Comparison of ENCODE assay signal across 21 cellular contexts in the genomic region with DNA sequence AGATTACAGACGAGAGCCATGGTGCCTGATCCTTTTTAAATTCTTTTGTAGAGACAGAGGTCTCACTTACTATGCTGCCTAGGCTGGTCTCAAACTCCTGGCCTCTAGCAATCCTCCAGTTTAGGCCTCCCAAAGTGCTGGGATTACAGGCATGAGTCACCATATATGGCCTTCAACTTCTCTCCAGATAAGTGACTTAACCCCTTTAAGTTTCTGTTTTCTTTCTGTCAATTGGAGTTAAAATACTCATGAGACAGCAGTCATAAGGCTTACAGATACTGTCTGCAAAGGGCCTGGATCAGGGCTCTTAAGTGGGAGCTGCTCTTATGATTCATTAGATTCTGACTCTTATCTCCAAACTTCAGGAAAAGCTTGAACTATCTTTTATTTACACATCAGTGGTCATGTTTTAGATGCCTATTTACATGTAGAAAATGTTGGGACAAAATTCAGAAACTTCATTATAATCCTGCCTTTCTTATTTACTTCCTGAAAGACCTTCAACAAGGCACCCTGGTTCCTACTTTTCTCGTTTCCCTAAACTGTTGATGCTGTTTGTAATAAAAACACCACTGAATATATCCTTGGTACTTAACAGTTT.
DNase-seq lines count a peak whose midpoint lies in the region; FAIRE-seq and TF ChIP-seq lines count a peak whose summit lies in the region.
"Had no signal": no experiment of that assay in that cellular context is flagged by ENCODE, and none has a peak within 500 bp of the region (broad histone marks: within the 10 kb centered on the region; RNA-seq: fewer than 3 reads in every experiment).

No MANE protein-coding gene starts in this region.

- peak; percentile 35 for DNase-seq in COLO829 (ENCODE audit: low spot score)
- DNase-seq in LoVo (ENCODE audit: low spot score): peak; percentile 14
- peak; percentile 15 for DNase-seq in astrocyte (ENCODE audit: low read depth)
- peak; percentile 75 for DNase-seq in islet precursor cell
- DNase-seq in sigmoid colon: no peak
- no peak for DNase-seq in activated T-cell treated with anti-CD3 and anti-CD28 coated beads, Interleukin-2, amount 50 U/mL, for 24 hours
- no peak for DNase-seq in ovary
- no peak for DNase-seq in hypothalamus (lab: John Stamatoyannopoulos, UW)
- DNase-seq: activated B cell treated with CpG ODN at 0.5 μM for 24 hours; activated CD4-positive, alpha-beta memory T cell treated with anti-CD3 and anti-CD28 coated beads, Interleukin-2, amount 10 ng/mL, durations not matched to agents 7 days and 5 days; activated naive CD4-positive, alpha-beta T cell treated with anti-CD3 and anti-CD28 coated beads for 36 hours; CD8-positive, alpha-beta T cell; DMS79 treated with DMSO at 0.1 percent for 48 hours; gastrocnemius medialis; left cardiac atrium; mucosa of descending colon; NCI-H69; testis had no signal

- no peaks in the 10 kb centered on the region for H4K20me1 ChIP-seq in astrocyte (ENCODE audit: insufficient read depth, low read length)

- WGBS in sigmoid colon, 2 donors: 60 to 74% methylated on average over 2 of the region's 2 CpGs
- WGBS in ovary, 3 donors: 45 to 59% (median 46%) methylated on average over 2 of the region's 2 CpGs

- H3K4me3 ChIP-seq in astrocyte (ENCODE audit: insufficient read depth, low read depth, low read length) (no peak overlapping the region), sigmoid colon (no peak overlapping the region), ovary (no peak overlapping the region)
- H3K4me3 ChIP-seq: coronary artery, gastrocnemius medialis, mucosa of descending colon, SJSA1, testis had no signal

- H3K9ac ChIP-seq in astrocyte (ENCODE audit: low read length): no peak overlapping the region

- no peak for TF ChIP-seq CTCF in astrocyte (IDR thresholded peaks at IDR 0.05; ENCODE audit: insufficient read depth, low read depth, low read length)
- TF ChIP-seq CTCF in sigmoid colon (IDR thresholded peaks at IDR 0.05): no peak
- no peak for TF ChIP-seq CTCF in ovary (IDR thresholded peaks at IDR 0.05)

- TF ChIP-seq POLR2A in sigmoid colon (IDR thresholded peaks at IDR 0.05): no peak
- no peak for TF ChIP-seq POLR2A in ovary (IDR thresholded peaks at IDR 0.05)

- H3K4me1 ChIP-seq in astrocyte (ENCODE audit: insufficient read depth, low read length) (no peaks in the 10 kb centered on the region), sigmoid colon (no peaks in the 10 kb centered on the region), ovary (ENCODE audit: insufficient read depth) (no peaks in the 10 kb centered on the region)
- H3K4me1 ChIP-seq: gastrocnemius medialis, testis had no signal

- no peak for TF ChIP-seq EP300 in sigmoid colon (IDR thresholded peaks at IDR 0.05)
- no peak for TF ChIP-seq EP300 in ovary (IDR thresholded peaks at IDR 0.05)

- H3K79me2 ChIP-seq in astrocyte (ENCODE audit: insufficient read depth, low read length): no peaks in the 10 kb centered on the region

- H3K27me3 Mint-ChIP-seq in astrocyte (ENCODE audit: low read depth, unreplicated experiment): peaks cover 3% of the 10 kb centered on the region
- no peaks in the 10 kb centered on the region for H3K27me3 Mint-ChIP-seq in activated T-cell treated with anti-CD3 and anti-CD28 coated beads, Interleukin-2, amount 50 U/mL, for 24 hours
- H3K27me3 Mint-ChIP-seq: activated B cell treated with CpG ODN at 0.5 μM for 24 hours; activated CD4-positive, alpha-beta memory T cell treated with anti-CD3 and anti-CD28 coated beads, Interleukin-2, amount 10 ng/mL, durations not matched to agents 7 days and 5 days had no signal

- H3K27ac ChIP-seq in astrocyte (ENCODE audit: low read depth, low read length) (no peak overlapping the region), sigmoid colon (no peak overlapping the region), ovary (no peak overlapping the region)
- H3K27ac ChIP-seq: coronary artery, gastrocnemius medialis, SJSA1, testis had no signal

- no peak overlapping the region for H3K4me3 Mint-ChIP-seq in astrocyte (ENCODE audit: unreplicated experiment)
- H3K4me3 Mint-ChIP-seq in activated T-cell treated with anti-CD3 and anti-CD28 coated beads, Interleukin-2, amount 50 U/mL, for 24 hours: no peak overlapping the region
- H3K4me3 Mint-ChIP-seq: activated B cell treated with CpG ODN at 0.5 μM for 24 hours; activated CD4-positive, alpha-beta memory T cell treated with anti-CD3 and anti-CD28 coated beads, Interleukin-2, amount 10 ng/mL, durations not matched to agents 7 days and 5 days; activated naive CD4-positive, alpha-beta T cell treated with anti-CD3 and anti-CD28 coated beads for 36 hours; CD8-positive, alpha-beta T cell had no signal

- H3K4me2 ChIP-seq in astrocyte (ENCODE audit: low read length): no peak overlapping the region

- intact Hi-C loops in sigmoid colon (cut with DNase I) (no loop called here), ovary (cut with DNase I) (no loop called here)

- FAIRE-seq in astrocyte (lab: Jason Lieb, UNC): no peak
- FAIRE-seq: endometrium had no signal

- H3K27ac Mint-ChIP-seq in astrocyte (ENCODE audit: unreplicated experiment): no peak overlapping the region
- H3K27ac Mint-ChIP-seq in activated T-cell treated with anti-CD3 and anti-CD28 coated beads, Interleukin-2, amount 50 U/mL, for 24 hours: no peak overlapping the region
- H3K27ac Mint-ChIP-seq: activated B cell treated with CpG ODN at 0.5 μM for 24 hours; activated CD4-positive, alpha-beta memory T cell treated with anti-CD3 and anti-CD28 coated beads, Interleukin-2, amount 10 ng/mL, durations not matched to agents 7 days and 5 days; activated naive CD4-positive, alpha-beta T cell treated with anti-CD3 and anti-CD28 coated beads for 36 hours; CD8-positive, alpha-beta T cell had no signal

- no peaks in the 10 kb centered on the region for H3K4me1 Mint-ChIP-seq in astrocyte (ENCODE audit: low read depth, unreplicated experiment)
- H3K4me1 Mint-ChIP-seq in activated T-cell treated with anti-CD3 and anti-CD28 coated beads, Interleukin-2, amount 50 U/mL, for 24 hours (ENCODE audit: low read depth): no peaks in the 10 kb centered on the region
- H3K4me1 Mint-ChIP-seq: activated B cell treated with CpG ODN at 0.5 μM for 24 hours; activated CD4-positive, alpha-beta memory T cell treated with anti-CD3 and anti-CD28 coated beads, Interleukin-2, amount 10 ng/mL, durations not matched to agents 7 days and 5 days had no signal

- H2AFZ ChIP-seq in astrocyte (ENCODE audit: low read depth, low read length): no peak overlapping the region

- H3K36me3 Mint-ChIP-seq in astrocyte (ENCODE audit: low read depth, unreplicated experiment): no peaks in the 10 kb centered on the region
- H3K36me3 Mint-ChIP-seq in activated T-cell treated with anti-CD3 and anti-CD28 coated beads, Interleukin-2, amount 50 U/mL, for 24 hours (ENCODE audit: low read depth): no peaks in the 10 kb centered on the region
- H3K36me3 Mint-ChIP-seq: CD8-positive, alpha-beta T cell had no signal

- H3K9me3 ChIP-seq in astrocyte (ENCODE audit: insufficient read depth, low read depth, low read length) (no peaks in the 10 kb centered on the region), sigmoid colon (no peaks in the 10 kb centered on the region), ovary (no peaks in the 10 kb centered on the region)
- H3K9me3 ChIP-seq: gastrocnemius medialis, mucosa of descending colon, SJSA1, testis had no signal

- peaks cover 2% of the 10 kb centered on the region for H3K9me3 Mint-ChIP-seq in astrocyte (ENCODE audit: unreplicated experiment)
- H3K9me3 Mint-ChIP-seq in activated T-cell treated with anti-CD3 and anti-CD28 coated beads, Interleukin-2, amount 50 U/mL, for 24 hours: no peaks in the 10 kb centered on the region
- H3K9me3 Mint-ChIP-seq: activated B cell treated with CpG ODN at 0.5 μM for 24 hours; activated naive CD4-positive, alpha-beta T cell treated with anti-CD3 and anti-CD28 coated beads for 36 hours had no signal

- no peaks in the 10 kb centered on the region for H3K36me3 ChIP-seq in astrocyte (ENCODE audit: insufficient read depth, low read length)
- no peaks in the 10 kb centered on the region for H3K36me3 ChIP-seq in sigmoid colon
- no peaks in the 10 kb centered on the region for H3K36me3 ChIP-seq in ovary
- H3K36me3 ChIP-seq: gastrocnemius medialis, SJSA1 had no signal

- H3K27me3 ChIP-seq in astrocyte (ENCODE audit: insufficient read depth, low read length) (no peaks in the 10 kb centered on the region), sigmoid colon (no peaks in the 10 kb centered on the region), ovary (no peaks in the 10 kb centered on the region)
- H3K27me3 ChIP-seq: gastrocnemius medialis, SJSA1, testis had no signal

Comparison
In these comparisons a context has a peak if more than half of its experiments do, and no peak if none do; other contexts are left out.
1. DNase-seq: peak in COLO829 (single experiment), LoVo (single experiment), astrocyte (single experiment) and islet precursor cell (single experiment); none in sigmoid colon (single experiment), activated T-cell treated with anti-CD3 and anti-CD28 coated beads, Interleukin-2, amount 50 U/mL, for 24 hours (single experiment), ovary (0 of 5) and hypothalamus (0 of 51).